ENCODE assay signal across 12 cellular contexts in genomic region chr12:62909340-62909739, GRCh38. TPM values are rescaled to one million over a fixed set of nuclear protein-coding genes. Genes with fewer than 3 reads are reported as not detected.
DNase-seq lines count a peak whose midpoint lies in the region; FAIRE-seq and TF ChIP-seq lines count a peak whose summit lies in the region.
"Had no signal": no experiment of that assay in that cellular context is flagged by ENCODE, and none has a peak within 500 bp of the region (broad histone marks: within the 10 kb centered on the region; RNA-seq: fewer than 3 reads in every experiment).

No MANE protein-coding gene starts in this region.

- no peak overlapping the region for H4K91ac ChIP-seq in H1 (replicated peaks; ENCODE audit: insufficient read length, low read length)

- TF ChIP-seq EP300 in H1 (IDR thresholded peaks at IDR 0.05; ENCODE audit: borderline replicate concordance in 1 of 2, low read depth in 2 of 2, low read length in 2 of 2) = no peak

- no peaks in the 10 kb centered on the region for H3K36me3 ChIP-seq in H1 (ENCODE audit: control insufficient read depth in 2 of 4, insufficient read depth in 4 of 4, low read length in 3 of 4)

- H2BK5ac ChIP-seq in H1 (ENCODE audit: low read depth, low read length) = no peak overlapping the region

- no peak overlapping the region for H2AK5ac ChIP-seq in H1 (ENCODE audit: low read depth, low read length)

- POLR2A ChIA-PET in H1 (lab: Charles Lee; ENCODE audit: partially characterized antibody) = no interaction called here

- TF ChIP-seq CTCF in VCaP (conservative IDR thresholded peaks at IDR 0.05) = no peak
- no peak for TF ChIP-seq CTCF in H1 (IDR thresholded peaks at IDR 0.05; ENCODE audit: control extremely low read depth in 1 of 3, insufficient read depth in 1 of 3, low read depth in 1 of 3, low read length in 3 of 3)
- TF ChIP-seq CTCF in nephron progenitor cell (IDR thresholded peaks at IDR 0.05) = no peak
- TF ChIP-seq CTCF in progenitor cell of endocrine pancreas (IDR thresholded peaks at IDR 0.05; ENCODE audit: unreplicated experiment) = no peak
- no peak for TF ChIP-seq CTCF in type B pancreatic cell (conservative IDR thresholded peaks at IDR 0.05)

- H2BK12ac ChIP-seq in H1 (ENCODE audit: low read depth, low read length) = no peak overlapping the region

- no peak overlapping the region for H3K4me2 ChIP-seq in H1 (ENCODE audit: insufficient read depth in 1 of 2, low read depth in 2 of 2, low read length in 2 of 2)
- H3K4me2 ChIP-seq: A549 had no signal

- no peak overlapping the region for H2BK120ac ChIP-seq in H1 (replicated peaks; ENCODE audit: low read depth, low read length)

- 95% methylated on average over 1 of the region's 1 CpG; no CpG with 5 or more reads in 1 of the 2 experiments for WGBS in H1 (ENCODE audit: extremely low coverage in 1 of 2, insufficient coverage in 1 of 2, insufficient read length in 1 of 2, insufficient replicate concordance in 2 of 2, low coverage in 1 of 2, low lambda C conversion rate in 2 of 2, missing lambda C conversion rate in 1 of 2), 2 experiments

- H3K9me3 Mint-ChIP-seq in nephron progenitor cell (no peaks in the 10 kb centered on the region), progenitor cell of endocrine pancreas (ENCODE audit: low read depth) (no peaks in the 10 kb centered on the region), type B pancreatic cell (peaks cover 3% of the 10 kb centered on the region)
- H3K9me3 Mint-ChIP-seq: HFFc6 had no signal

- no peaks in the 10 kb centered on the region for H3K27me3 ChIP-seq in H1 (replicated peaks in 1 of 4; ENCODE audit: control insufficient read depth in 3 of 4, extremely low read depth in 1 of 4, insufficient read depth in 3 of 4, low read length in 3 of 4)

- H3K9me3 ChIP-seq in H1 (ENCODE audit: insufficient read depth in 2 of 2, low read depth in 1 of 2, low read length in 1 of 2) = no peaks in the 10 kb centered on the region
- H3K9me3 ChIP-seq: A549 had no signal

- no peak overlapping the region for H4K8ac ChIP-seq in H1 (ENCODE audit: extremely low read depth, insufficient read depth, low read length)

- H2BK20ac ChIP-seq in H1 (ENCODE audit: low read length) = no peak overlapping the region

- peaks cover 0 to 12% (median 8%) of the 10 kb centered on the region in 4 experiments; a peak in 4 of 7 replicates for H3K4me1 ChIP-seq in H1 (replicated peaks in 1 of 4; ENCODE audit: control insufficient read depth in 3 of 4, insufficient read depth in 4 of 4, low read length in 3 of 4)
- H3K4me1 ChIP-seq: A549 had no signal

- H3K9ac ChIP-seq in H1 (replicated peaks in 1 of 4; ENCODE audit: extremely low read depth in 1 of 4, low read depth in 3 of 4, low read length in 3 of 4) = no peak overlapping the region

- peaks cover 43% of the 10 kb centered on the region for H3K4me1 Mint-ChIP-seq in nephron progenitor cell
- H3K4me1 Mint-ChIP-seq in progenitor cell of endocrine pancreas (ENCODE audit: low read depth) = peaks cover 18% of the 10 kb centered on the region
- H3K4me1 Mint-ChIP-seq in type B pancreatic cell (ENCODE audit: unreplicated experiment) = peaks cover 31% of the 10 kb centered on the region
- H3K4me1 Mint-ChIP-seq: CD8-positive, alpha-beta memory T cell had no signal

- 0 out of 2 replicates have a peak overlapping the region, but pooled peaks have one; percentile 6 for H3K18ac ChIP-seq in H1 (ENCODE audit: extremely low read depth, low read length)

- H3K23me2 ChIP-seq in H1 (ENCODE audit: low read depth, low read length) = no peaks in the 10 kb centered on the region

- H3K27ac Mint-ChIP-seq in nephron progenitor cell (peak overlapping the region; percentile 77), progenitor cell of endocrine pancreas (no peak overlapping the region), type B pancreatic cell (no peak overlapping the region)
- H3K27ac Mint-ChIP-seq: CD8-positive, alpha-beta memory T cell; HFFc6 had no signal

- peaks cover 0 to 2% of the 10 kb centered on the region in 2 experiments for H4K20me1 ChIP-seq in H1 (replicated peaks in 1 of 2; ENCODE audit: control insufficient read depth in 1 of 2, insufficient read depth in 2 of 2, low read length in 2 of 2)

- no peak overlapping the region for H2BK15ac ChIP-seq in H1 (ENCODE audit: low read length)

- H4K5ac ChIP-seq in H1 (ENCODE audit: insufficient read length, low read depth, low read length) = no peak overlapping the region

- H3K27me3 Mint-ChIP-seq in nephron progenitor cell (ENCODE audit: low read depth, poor library complexity) (no peaks in the 10 kb centered on the region), progenitor cell of endocrine pancreas (no peaks in the 10 kb centered on the region), type B pancreatic cell (no peaks in the 10 kb centered on the region)

- H3K4ac ChIP-seq in H1 (replicated peaks; ENCODE audit: insufficient read length, low read depth, low read length) = no peak overlapping the region

- no peak for TF ChIP-seq RAD21 in H1 (IDR thresholded peaks at IDR 0.05 in 1 of 2, conservative IDR thresholded peaks at IDR 0.05 in 1 of 2; ENCODE audit: low read depth in 2 of 2, low read length in 2 of 2)

- H3K56ac ChIP-seq in H1 (replicated peaks; ENCODE audit: insufficient read length, low read depth, low read length) = no peak overlapping the region

- CTCF ChIA-PET in H1 (lab: Charles Lee; ENCODE audit: partially characterized antibody) = no interaction called here

- FAIRE-seq in HTR-8/SVneo (lab: Jason Lieb, UNC) (peak; percentile 31), H1 (lab: Jason Lieb, UNC) (no peak)
- FAIRE-seq: A549 had no signal

- no peak overlapping the region for H3K4me3 ChIP-seq in H1 (ENCODE audit: extremely low read depth in 1 of 4, insufficient read depth in 2 of 4, low read depth in 3 of 4, low read length in 4 of 4)
- H3K4me3 ChIP-seq: A549 had no signal

- no peak overlapping the region for H3K14ac ChIP-seq in H1 (ENCODE audit: insufficient read length)

- peaks cover 4 to 17% of the 10 kb centered on the region in 2 experiments; a peak in 3 of 4 replicates for H3K79me2 ChIP-seq in H1 (ENCODE audit: control insufficient read depth in 1 of 2, insufficient read depth in 2 of 2, low read length in 2 of 2)

- H2AFZ ChIP-seq in H1 (ENCODE audit: low read length) = no peak overlapping the region

- H3K23ac ChIP-seq in H1 (ENCODE audit: insufficient read length) = no peak overlapping the region

- peaks cover 8% of the 10 kb centered on the region; the same call in 1 of the 2 replicates for H3K79me1 ChIP-seq in H1 (ENCODE audit: low read depth, low read length)

- DNase-seq in HTR-8/SVneo (ENCODE audit: insufficient read length, low spot score) = no peak
- no peak for DNase-seq in H1 (ENCODE audit: low read depth in 1 of 2, low spot score in 2 of 2)
- no peak for DNase-seq in nephron progenitor cell
- no peak for DNase-seq in progenitor cell of endocrine pancreas (ENCODE audit: low spot score, unreplicated experiment)
- DNase-seq in type B pancreatic cell (ENCODE audit: extremely low spot score, unreplicated experiment) = no peak
- no peak for DNase-seq in mucosa of gallbladder (ENCODE audit: low spot score)
- DNase-seq: CD8-positive, alpha-beta memory T cell; GOT3; HCEC 1CT; HFFc6 had no signal

- H3K27ac ChIP-seq in VCaP = peak overlapping the region; percentile 23; the same call in 1 of the 2 replicates
- no peak overlapping the region for H3K27ac ChIP-seq in H1 (ENCODE audit: low read depth, low read length)
- H3K27ac ChIP-seq: A549 had no signal

- H3K4me3 Mint-ChIP-seq in nephron progenitor cell = no peak overlapping the region
- H3K4me3 Mint-ChIP-seq in progenitor cell of endocrine pancreas (ENCODE audit: low read depth) = no peak overlapping the region
- H3K4me3 Mint-ChIP-seq in type B pancreatic cell = no peak overlapping the region
- H3K4me3 Mint-ChIP-seq: CD8-positive, alpha-beta memory T cell; HFFc6 had no signal

- TF ChIP-seq POLR2A in H1 (IDR thresholded peaks at IDR 0.05; ENCODE audit: control extremely low read depth in 1 of 2, low read depth in 2 of 2, low read length in 2 of 2) = no peak

- H3K36me3 Mint-ChIP-seq in nephron progenitor cell (ENCODE audit: low read depth) (peaks cover 6% of the 10 kb centered on the region), progenitor cell of endocrine pancreas (ENCODE audit: insufficient read depth) (peaks cover under 1% of the 10 kb centered on the region), type B pancreatic cell (peaks cover 13% of the 10 kb centered on the region)
- H3K36me3 Mint-ChIP-seq: CD8-positive, alpha-beta memory T cell had no signal

TF ChIP-seq in H1, 55 proteins besides CTCF, POLR2A, EP300 and RAD21:
- TF ChIP-seq GABPA (IDR thresholded peaks at IDR 0.05; ENCODE audit: borderline replicate concordance, insufficient read depth, low read length) (no peak), CREB1 (IDR thresholded peaks at IDR 0.05) (no peak), CHD2 (IDR thresholded peaks at IDR 0.05; ENCODE audit: low read length) (no peak), KDM4A (IDR thresholded peaks at IDR 0.05; ENCODE audit: low read depth, low read length, severe bottlenecking) (no peak), CHD1 (IDR thresholded peaks at IDR 0.05; ENCODE audit: low read depth, low read length) (no peak), POU5F1 (IDR thresholded peaks at IDR 0.05; ENCODE audit: low read depth, low read length) (no peak)
TF ChIP-seq in H1: peak in this region for 0.

RNA-seq across cellular contexts. Expression of gene PPM1H, which starts 25.6 kb away (rescaled TPM):
- 35.6 and 36.1 TPM in 2 replicates for total RNA-seq in H1 (2021; fragmentation: NEBNext Ultra II Directional; extraction: Animal tissue kit (Norgen Biotek cat#: 25700))
- polyA plus RNA-seq in H1 (2011; rRNA removed) = 16.4 and 17.3 TPM in 2 replicates
- 15.5 TPM for polyA plus RNA-seq in H1 (2011; cell fraction: cytosol; rRNA removed)
- 19.3 TPM for polyA plus RNA-seq in H1 (2011; cell fraction: nucleus; rRNA removed)
- polyA plus RNA-seq in H1 (2012, experiment 1 of 2) = 16.8 to 23.0 TPM (median 19.0 TPM) in 4 replicates
- 5.3 TPM for polyA plus RNA-seq in H1 (2012, experiment 2 of 2)
- 15.7 TPM for polyA plus RNA-seq in H1 (2013, experiment 1 of 2)
- polyA plus RNA-seq in H1 (2013, experiment 2 of 2) = 17.2 TPM
- polyA minus RNA-seq in H1 (2011; rRNA and poly(A)+ RNA removed) = 28.9 and 31.2 TPM in 2 replicates
- 47.5 TPM for polyA minus RNA-seq in H1 (2011; cell fraction: cytosol; rRNA and poly(A)+ RNA removed)
- 26.1 TPM for polyA minus RNA-seq in H1 (2011; cell fraction: nucleus; rRNA and poly(A)+ RNA removed)
- 24.9 and 25.4 TPM in 2 replicates for total RNA-seq in progenitor cell of endocrine pancreas
- total RNA-seq in type B pancreatic cell (ENCODE audit: low replicate concordance) = 31.0 and 78.9 TPM in 2 replicates
- total RNA-seq in mucosa of gallbladder = 73.4 TPM
- polyA plus RNA-seq: CD8-positive, alpha-beta memory T cell had no signal
